8 cellular contexts compared by ENCODE assay signal in genomic region chr4:51831133-51831532, GRCh38. TPM values are rescaled to one million over a fixed set of nuclear protein-coding genes. Genes with fewer than 3 reads are reported as not detected.
DNase-seq lines count a peak whose midpoint lies in the region; ATAC-seq and TF ChIP-seq lines count a peak whose summit lies in the region.

No MANE protein-coding gene starts in this region.

- H3K4me1 ChIP-seq in right lobe of liver, result no peaks in the 10 kb centered on the region

- H3K27me3 ChIP-seq in MG63 (peaks cover 23% of the 10 kb centered on the region), right lobe of liver (no peaks in the 10 kb centered on the region)

- TF ChIP-seq POLR2A in right lobe of liver (IDR thresholded peaks at IDR 0.05), result no peak

- H3K36me3 ChIP-seq in MG63, result no peaks in the 10 kb centered on the region
- H3K36me3 ChIP-seq in right lobe of liver, result no peaks in the 10 kb centered on the region

- peak; percentile 71 for DNase-seq in D341Med (ENCODE audit: low spot score)
- peak; percentile 74 for DNase-seq in MG63
- DNase-seq in cerebellar cortex (ENCODE audit: low spot score), result peak; percentile 55
- peak; percentile 65 to 76 (median 66) for DNase-seq in right lobe of liver
- peak; percentile 26 to 39 for DNase-seq in stimulated activated CD8-positive, alpha-beta memory T cell treated with anti-CD3 and anti-CD28 coated beads, Interleukin-2, amount 100 ng/mL, for 1 hour (ENCODE audit: low read depth in 2 of 2)

- intact Hi-C loops in right lobe of liver (cut with DNase I), result no loop called here

- H3K9me3 ChIP-seq in MG63 (no peaks in the 10 kb centered on the region), right lobe of liver (no peaks in the 10 kb centered on the region)

- H3K4me3 ChIP-seq in MG63, result no peak overlapping the region
- H3K4me3 ChIP-seq in right lobe of liver, result no peak overlapping the region

- no peak overlapping the region for H3K27ac ChIP-seq in right lobe of liver

- peak; percentile 90 for ATAC-seq in GM21367 (IDR thresholded peaks at IDR 0.05; ENCODE audit: unreplicated experiment)
- ATAC-seq in activated CD4-positive, CD25-positive, alpha-beta regulatory T cell treated with anti-CD3 and anti-CD28 coated beads, Interleukin-2, amount 50 U/mL, for 24 hours, result peak; percentile 55 to 56
- ATAC-seq in right lobe of liver, result peak; percentile 92 to 97 (median 96)
- ATAC-seq in HG02970 (IDR thresholded peaks at IDR 0.05; ENCODE audit: low FRiP score, unreplicated experiment), result no peak

- peak; percentile 66 to 82 (median 76) for TF ChIP-seq CTCF in right lobe of liver (IDR thresholded peaks at IDR 0.05)

- 7% methylated on average over 3 of the region's 3 CpGs for WGBS in right lobe of liver (ENCODE audit: insufficient coverage, low coverage, low lambda C conversion rate, missing lambda C conversion rate)

RNA-seq across cellular contexts. Expression of gene DCUN1D4, which starts 11.8 kb away (rescaled TPM):
- total RNA-seq in MG63 (2014; rRNA removed; shearing (Covaris generic); ENCODE audit: low replicate concordance), result 151 and 229 TPM in 2 replicates
- total RNA-seq in right lobe of liver, result 10 to 100 TPM; 22.6 to 62.4 (median 37.0) TPM
